In genomic region chr16:29809850-29810698, GRCh38 we compare ENCODE assay signal across 8 cellular contexts. TPM values are rescaled to one million over a fixed set of nuclear protein-coding genes. Genes with fewer than 3 reads are reported as not detected.
DNase-seq lines count a peak whose midpoint lies in the region; ATAC-seq and TF ChIP-seq lines count a peak whose summit lies in the region.

No MANE protein-coding gene starts in this region.

- peak overlapping the region; percentile 81 for H3K27ac Mint-ChIP-seq in activated naive CD4-positive, alpha-beta T cell treated with anti-CD3 and anti-CD28 coated beads, Interleukin-2, amount 10 ng/mL, durations not matched to agents 7 days and 5 days
- peak overlapping the region; percentile 93 for H3K27ac Mint-ChIP-seq in type B pancreatic cell

- H3K9ac ChIP-seq in Loucy (ENCODE audit: low read depth, low read length, poor library complexity, severe bottlenecking) = peak overlapping the region; percentile 89

- H3K79me2 ChIP-seq in Loucy (ENCODE audit: insufficient read depth, low read length) = peaks cover 50% of the 10 kb centered on the region

- DNase-seq in activated naive CD4-positive, alpha-beta T cell treated with anti-CD3 and anti-CD28 coated beads, Interleukin-2, amount 10 ng/mL, durations not matched to agents 7 days and 5 days = peak; percentile 59
- no peak for DNase-seq in left lung
- no peak for DNase-seq in type B pancreatic cell (ENCODE audit: extremely low spot score, unreplicated experiment)
- DNase-seq in kidney tubule cell (ENCODE audit: low spot score) = no peak

- H3K9me3 Mint-ChIP-seq in activated naive CD4-positive, alpha-beta T cell treated with anti-CD3 and anti-CD28 coated beads, Interleukin-2, amount 10 ng/mL, durations not matched to agents 7 days and 5 days = no peaks in the 10 kb centered on the region
- no peaks in the 10 kb centered on the region for H3K9me3 Mint-ChIP-seq in type B pancreatic cell

- H3K27me3 ChIP-seq in Loucy (ENCODE audit: insufficient read depth, low read length, poor library complexity, severe bottlenecking) = no peaks in the 10 kb centered on the region
- H3K27me3 ChIP-seq in left lung = peaks cover 0 to 20% of the 10 kb centered on the region in 2 donors

- H3K4me1 Mint-ChIP-seq in activated naive CD4-positive, alpha-beta T cell treated with anti-CD3 and anti-CD28 coated beads, Interleukin-2, amount 10 ng/mL, durations not matched to agents 7 days and 5 days = peaks cover 63% of the 10 kb centered on the region
- peaks cover 30% of the 10 kb centered on the region for H3K4me1 Mint-ChIP-seq in type B pancreatic cell (ENCODE audit: unreplicated experiment)

- peak overlapping the region; percentile 97 for H3K4me3 ChIP-seq in Loucy (ENCODE audit: low read length, poor library complexity, severe bottlenecking)
- peak overlapping the region in 1 of 2 donors; percentile 4 for H3K4me3 ChIP-seq in left lung

- H3K4me3 Mint-ChIP-seq in activated naive CD4-positive, alpha-beta T cell treated with anti-CD3 and anti-CD28 coated beads, Interleukin-2, amount 10 ng/mL, durations not matched to agents 7 days and 5 days = peak overlapping the region; percentile 77
- peak overlapping the region; percentile 65 for H3K4me3 Mint-ChIP-seq in type B pancreatic cell

- H3K36me3 Mint-ChIP-seq in activated naive CD4-positive, alpha-beta T cell treated with anti-CD3 and anti-CD28 coated beads, Interleukin-2, amount 10 ng/mL, durations not matched to agents 7 days and 5 days = peaks cover 39% of the 10 kb centered on the region
- H3K36me3 Mint-ChIP-seq in type B pancreatic cell = peaks cover 3% of the 10 kb centered on the region

- H3K9me2 ChIP-seq in Loucy (replicated peaks; ENCODE audit: low read depth, low read length) = no peaks in the 10 kb centered on the region

- H3F3A ChIP-seq in Loucy (ENCODE audit: low read depth) = peaks cover 9% of the 10 kb centered on the region; the same call in 1 of the 2 replicates

- peak overlapping the region; percentile 96 for H3K27ac ChIP-seq in C4-2B
- H3K27ac ChIP-seq in left lung = peak overlapping the region; percentile 39 to 66

- H3K36me3 ChIP-seq in Loucy (ENCODE audit: insufficient read depth, low read length) (peaks cover 33% of the 10 kb centered on the region), left lung (peaks cover 0 to 22% of the 10 kb centered on the region in 2 donors)

- intact Hi-C loops in left lung (cut with DNase I) = no loop called here

- H3K4me1 ChIP-seq in Loucy (ENCODE audit: insufficient read depth, low read length, poor library complexity, severe bottlenecking) (peaks cover 43% of the 10 kb centered on the region), left lung (peaks cover 32 to 70% of the 10 kb centered on the region in 2 donors)

- CTCF ChIA-PET in activated naive CD4-positive, alpha-beta T cell treated with anti-CD3 and anti-CD28 coated beads, Interleukin-2, amount 10 ng/mL, durations not matched to agents 7 days and 5 days (lab: Charles Lee) = no interaction called here

- peak overlapping the region; percentile 97 for H3K4me2 ChIP-seq in Loucy (ENCODE audit: low read depth, low read length, poor library complexity, severe bottlenecking)

- no peak overlapping the region for H2AFZ ChIP-seq in Loucy (ENCODE audit: low read length)

- TF ChIP-seq CTCF in C4-2B (conservative IDR thresholded peaks at IDR 0.05) = no peak
- no peak for TF ChIP-seq CTCF in Loucy (conservative IDR thresholded peaks at IDR 0.05; ENCODE audit: low read length)
- TF ChIP-seq CTCF in left lung (IDR thresholded peaks at IDR 0.05) = no peak
- no peak for TF ChIP-seq CTCF in type B pancreatic cell (conservative IDR thresholded peaks at IDR 0.05)

- ATAC-seq in left lung (no peak), GM18858 (IDR thresholded peaks at IDR 0.05; ENCODE audit: unreplicated experiment) (no peak), HG03565 (IDR thresholded peaks at IDR 0.05; ENCODE audit: unreplicated experiment) (no peak)

- H3K27me3 Mint-ChIP-seq in activated naive CD4-positive, alpha-beta T cell treated with anti-CD3 and anti-CD28 coated beads, Interleukin-2, amount 10 ng/mL, durations not matched to agents 7 days and 5 days = peaks cover 48% of the 10 kb centered on the region
- no peaks in the 10 kb centered on the region for H3K27me3 Mint-ChIP-seq in type B pancreatic cell

- peaks cover 35% of the 10 kb centered on the region for H4K20me1 ChIP-seq in Loucy (ENCODE audit: insufficient read depth, low read length, poor library complexity, severe bottlenecking)

- H3K9me3 ChIP-seq in Loucy (ENCODE audit: insufficient read depth, low read depth, low read length) (no peaks in the 10 kb centered on the region), left lung (no peaks in the 10 kb centered on the region)

RNA-seq across cellular contexts. Expression of gene PRRT2, which starts 1.9 kb away (rescaled TPM):
- 1 to 10 TPM in 1 of 2 donors, under 1 TPM in 1; 0.94 to 3.1 TPM for total RNA-seq in left lung
- 1.4 and 15.1 TPM in 2 replicates for total RNA-seq in type B pancreatic cell (ENCODE audit: low replicate concordance)

RNA-seq across cellular contexts. Expression of gene MAZ, which starts 3.7 kb away (rescaled TPM):
- total RNA-seq in left lung = 100 to 1,000 TPM; 193 to 205 TPM
- total RNA-seq in type B pancreatic cell (ENCODE audit: low replicate concordance) = 207 and 294 TPM in 2 replicates

RNA-seq across cellular contexts. Expression of gene PAGR1, which starts 5.9 kb away (rescaled TPM):
- total RNA-seq in left lung (10 to 100 TPM; 16.4 to 23.1 TPM), type B pancreatic cell (ENCODE audit: low replicate concordance) (25.5 and 33.5 TPM in 2 replicates)

RNA-seq across cellular contexts. Expression of gene MVP, which starts 10.2 kb away (rescaled TPM):
- total RNA-seq in left lung (100 to 1,000 TPM; 236 to 280 TPM), type B pancreatic cell (ENCODE audit: low replicate concordance) (27.4 and 46.3 TPM in 2 replicates)

RNA-seq across cellular contexts. Expression of gene KIF22, which starts 19.5 kb away (rescaled TPM):
- 10 to 100 TPM; 24.8 to 32.5 TPM for total RNA-seq in left lung
- 54.8 and 112 TPM in 2 replicates for total RNA-seq in type B pancreatic cell (ENCODE audit: low replicate concordance)
